ENCODE assay signal across 8 cellular contexts in the genomic region with DNA sequence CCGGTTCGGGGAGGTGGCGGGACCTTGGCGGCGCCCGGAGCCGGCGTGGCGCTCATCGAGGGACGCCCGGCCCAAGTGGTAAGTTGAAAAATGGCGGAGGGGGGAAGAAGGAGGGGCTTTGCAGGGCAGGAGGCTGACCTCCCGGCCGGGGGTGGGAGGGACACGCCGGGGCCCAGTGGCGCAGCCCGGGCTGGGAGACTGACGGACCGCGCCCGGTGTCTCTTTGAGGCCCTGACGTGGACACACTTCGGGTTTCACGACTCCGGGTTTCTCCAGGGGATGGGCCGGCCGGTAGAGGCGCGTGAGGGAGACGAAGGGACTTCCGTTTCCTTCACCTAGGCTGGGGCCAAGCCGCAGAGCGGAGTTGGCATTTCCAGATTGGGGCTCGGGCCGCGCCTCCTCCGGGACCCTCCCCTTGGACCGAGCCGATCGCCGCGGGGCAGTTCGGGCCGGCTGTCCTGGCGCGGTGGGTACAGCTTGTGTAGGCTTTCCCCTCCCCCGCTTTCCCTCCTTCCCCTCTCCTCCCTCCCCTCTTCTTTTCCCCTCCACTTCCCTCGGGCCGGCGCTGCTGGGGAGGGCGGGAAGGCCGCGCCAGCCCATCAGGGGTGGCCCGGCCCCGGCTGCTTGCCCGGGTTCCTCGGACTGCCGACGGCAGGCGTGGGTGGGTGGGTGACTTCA. TPM values are rescaled to one million over a fixed set of nuclear protein-coding genes. Genes with fewer than 3 reads are reported as not detected.
DNase-seq lines count a peak whose midpoint lies in the region; ATAC-seq and TF ChIP-seq lines count a peak whose summit lies in the region.

TSS of gene XIAP (plus strand) at position 226 of the 678 bp plus-strand sequence. CDS start 25,610 bp downstream, outside the sequence.

- peaks cover 12% of the 10 kb centered on the region for H3K4me1 Mint-ChIP-seq in activated CD8-positive, alpha-beta T cell treated with anti-CD3 and anti-CD28 coated beads, Interleukin-2, amount 10 ng/mL, durations not matched to agents 7 days and 5 days (ENCODE audit: low read depth)

- H3K9ac ChIP-seq in BLaER1 treated with 17β-estradiol and CSF1 and Interleukin-3, amounts not matched to agents 10 nM and 100 nM, result peak within 1 kb of the TSS; percentile 89 to 97 (median 93)

- CTCF ChIA-PET in activated CD8-positive, alpha-beta T cell treated with anti-CD3 and anti-CD28 coated beads, Interleukin-2, amount 10 ng/mL, durations not matched to agents 7 days and 5 days (lab: Charles Lee), result interaction anchor here (1.5 to 2.1 kb wide), 2 partner anchors 27 kb away, joined by 4 to 5 read pairs; no protein-coding TSS in a partner anchor

- peak within 1 kb of the TSS; percentile 57 to 77 (median 70) for H3K4me3 ChIP-seq in BLaER1 treated with 17β-estradiol and CSF1 and Interleukin-3, amounts not matched to agents 10 nM and 100 nM
- H3K4me3 ChIP-seq in lung, result peak within 1 kb of the TSS; percentile 59

- peak; percentile 85 for DNase-seq in NCI-H774 (lab: John Stamatoyannopoulos, UW)
- DNase-seq in activated CD8-positive, alpha-beta T cell treated with anti-CD3 and anti-CD28 coated beads, Interleukin-2, amount 10 ng/mL, durations not matched to agents 7 days and 5 days, result peak; percentile 76
- peak; percentile 41 for DNase-seq in effector CD4-positive, alpha-beta T cell
- DNase-seq in lung (ENCODE audit: low spot score), result peak; percentile 84
- peak; percentile 40 to 56 (median 51) for DNase-seq in stimulated activated CD4-positive, alpha-beta T cell treated with anti-CD3 and anti-CD28 coated beads, TNF-alpha, amount 100 ng/mL, for 48 hours (ENCODE audit: low read depth in 3 of 3)

- 0 to 31% methylated on average over 21 to 62 of the region's 62 CpGs for WGBS in lung, 2 donors

- peak; percentile 65 for TF ChIP-seq POLR2A in GM19099 (IDR thresholded peaks at IDR 0.05; ENCODE audit: extremely low read depth, insufficient read length, low read depth)

- H3K27ac ChIP-seq in BLaER1 treated with 17β-estradiol and CSF1 and Interleukin-3, amounts not matched to agents 10 nM and 100 nM, result peak within 1 kb of the TSS; percentile 92 to 97 (median 94)
- peak within 1 kb of the TSS; percentile 95 to 99 for H3K27ac ChIP-seq in lung (ENCODE audit: low read depth in 1 of 2, low read length in 1 of 2)

- peak within 1 kb of the TSS; percentile 93 for H3K27ac Mint-ChIP-seq in activated CD8-positive, alpha-beta T cell treated with anti-CD3 and anti-CD28 coated beads, Interleukin-2, amount 10 ng/mL, durations not matched to agents 7 days and 5 days

- H4K20me1 ChIP-seq in BLaER1 treated with 17β-estradiol and CSF1 and Interleukin-3, amounts not matched to agents 10 nM and 100 nM, result no peaks in the 10 kb centered on the region; a peak in 1 of 22 replicates

- POLR2A ChIA-PET in activated CD8-positive, alpha-beta T cell treated with anti-CD3 and anti-CD28 coated beads, Interleukin-2, amount 10 ng/mL, durations not matched to agents 7 days and 5 days (lab: Charles Lee), result interaction anchor here (1.1 kb wide), 1 partner anchor 102 kb away, joined by 8 read pairs; the partner anchor contains the start of gene STAG2

- H3K27me3 Mint-ChIP-seq in activated CD8-positive, alpha-beta T cell treated with anti-CD3 and anti-CD28 coated beads, Interleukin-2, amount 10 ng/mL, durations not matched to agents 7 days and 5 days (ENCODE audit: low read depth), result no peaks in the 10 kb centered on the region

- H3K27me3 ChIP-seq in BLaER1 treated with 17β-estradiol and CSF1 and Interleukin-3, amounts not matched to agents 10 nM and 100 nM, result peaks cover 0 to 16% (median 0%) of the 10 kb centered on the region in 11 experiments; a peak in 5 of 22 replicates
- H3K27me3 ChIP-seq in lung (ENCODE audit: control insufficient read depth, insufficient read depth), result no peaks in the 10 kb centered on the region

- ATAC-seq in HG03378 (IDR thresholded peaks at IDR 0.05; ENCODE audit: unreplicated experiment), result peak; percentile 49
- ATAC-seq in activated CD8-positive, alpha-beta T cell treated with anti-CD3 and anti-CD28 coated beads, Interleukin-2, amount 10 ng/mL, durations not matched to agents 7 days and 5 days, result peak; percentile 86
- ATAC-seq in lung (ENCODE audit: insufficient read depth, low FRiP score), result peak; percentile 92

- H3K9me3 Mint-ChIP-seq in activated CD8-positive, alpha-beta T cell treated with anti-CD3 and anti-CD28 coated beads, Interleukin-2, amount 10 ng/mL, durations not matched to agents 7 days and 5 days (ENCODE audit: insufficient read depth), result no peaks in the 10 kb centered on the region

- H3K4me2 ChIP-seq in BLaER1 treated with 17β-estradiol and CSF1 and Interleukin-3, amounts not matched to agents 10 nM and 100 nM, result peak within 1 kb of the TSS; percentile 57 to 78 (median 70)

- H3K9me3 ChIP-seq in BLaER1 treated with 17β-estradiol and CSF1 and Interleukin-3, amounts not matched to agents 10 nM and 100 nM (replicated peaks in 1 of 11), result peaks cover 0 to 9% (median 0%) of the 10 kb centered on the region in 11 experiments; a peak in 5 of 22 replicates
- peaks cover 0 to 2% of the 10 kb centered on the region in 2 donors for H3K9me3 ChIP-seq in lung (ENCODE audit: control insufficient read depth in 2 of 2, insufficient read depth in 1 of 2, low read length in 1 of 2)

- TF ChIP-seq CTCF in lung (IDR thresholded peaks at IDR 0.05; ENCODE audit: control extremely low read depth, extremely low read depth), result no peak

- H3K4me1 ChIP-seq in BLaER1 treated with 17β-estradiol and CSF1 and Interleukin-3, amounts not matched to agents 10 nM and 100 nM, result peaks cover 4 to 20% (median 8%) of the 10 kb centered on the region in 10 experiments; a peak in 13 of 20 replicates
- no peaks in the 10 kb centered on the region for H3K4me1 ChIP-seq in lung (ENCODE audit: control insufficient read depth in 2 of 2, insufficient read depth in 2 of 2, low read length in 2 of 2)

- peaks cover 5% of the 10 kb centered on the region for H3K36me3 Mint-ChIP-seq in activated CD8-positive, alpha-beta T cell treated with anti-CD3 and anti-CD28 coated beads, Interleukin-2, amount 10 ng/mL, durations not matched to agents 7 days and 5 days (ENCODE audit: low read depth)

- peaks cover 0 to 8% (median under 1%) of the 10 kb centered on the region in 11 experiments; a peak in 4 of 22 replicates for H3K36me3 ChIP-seq in BLaER1 treated with 17β-estradiol and CSF1 and Interleukin-3, amounts not matched to agents 10 nM and 100 nM
- H3K36me3 ChIP-seq in lung (ENCODE audit: control insufficient read depth in 2 of 2, insufficient read depth in 2 of 2, low read length in 2 of 2), result no peaks in the 10 kb centered on the region

- peak within 1 kb of the TSS; percentile 78 for H3K4me3 Mint-ChIP-seq in activated CD8-positive, alpha-beta T cell treated with anti-CD3 and anti-CD28 coated beads, Interleukin-2, amount 10 ng/mL, durations not matched to agents 7 days and 5 days

RNA-seq across cellular contexts. Expression of gene XIAP, which starts in this region (rescaled TPM):
- 10 to 100 TPM; 33.9 to 38.0 TPM for total RNA-seq in activated CD8-positive, alpha-beta T cell treated with anti-CD3 and anti-CD28 coated beads, Interleukin-2, amount 10 ng/mL, durations not matched to agents 7 days and 5 days
- 10 to 100 TPM; 56.2 to 58.6 TPM for total RNA-seq in lung
- 10 to 100 TPM in 1 of 2 donors, 1 to 10 TPM in 1; 8.5 to 15.3 TPM for polyA plus RNA-seq in lung

Comparison
In these comparisons a context has a peak if more than half of its experiments do, and no peak if none do; other contexts are left out.
1. Peak in every context shown above with its lines: DNase-seq, ATAC-seq, H3K4me3 ChIP-seq and H3K27ac ChIP-seq.